12 cellular contexts compared by ENCODE assay signal in genomic region chr4:3868146-3868840, GRCh38.
DNase-seq lines count a peak whose midpoint lies in the region; ATAC-seq and TF ChIP-seq lines count a peak whose summit lies in the region.
"Had no signal": no experiment of that assay in that cellular context is flagged by ENCODE, and none has a peak within 500 bp of the region (broad histone marks: within the 10 kb centered on the region; RNA-seq: fewer than 3 reads in every experiment).

No MANE protein-coding gene starts in this region.

- H3K9me3 ChIP-seq in heart right ventricle, result no peaks in the 10 kb centered on the region
- no peaks in the 10 kb centered on the region for H3K9me3 ChIP-seq in Peyer's patch
- H3K9me3 ChIP-seq: thyroid gland had no signal

- TF ChIP-seq CTCF in heart right ventricle (IDR thresholded peaks at IDR 0.05) (no peak), Peyer's patch (IDR thresholded peaks at IDR 0.05) (no peak), fibroblast of mammary gland (conservative IDR thresholded peaks at IDR 0.05; ENCODE audit: control insufficient read depth, insufficient read depth, low read depth, low read length) (no peak)

- TF ChIP-seq POLR2A in Peyer's patch (IDR thresholded peaks at IDR 0.05), result no peak

- DNase-seq in cardiac septum (ENCODE audit: low spot score) (peak; percentile 2), heart right ventricle (no peak), Peyer's patch (peak in 2 of 3 donors; percentile 37), fibroblast of mammary gland (ENCODE audit: low read depth) (peak; percentile 27), NCI-H2029 (lab: John Stamatoyannopoulos, UW) (no peak), NCI-H510A treated with DMSO at 0.1 percent for 48 hours (lab: John Stamatoyannopoulos, UW) (no peak)
- DNase-seq: activated T-cell treated with anti-CD3 and anti-CD28 coated beads, Interleukin-2, amount 50 U/mL, for 4 hours; naive thymus-derived CD8-positive, alpha-beta T cell; Right ventricle myocardium superior; thyroid gland had no signal

- WGBS in heart right ventricle, 2 donors, result 72 to 76% methylated on average over 18 of the region's 18 CpGs

- H3K4me1 ChIP-seq in heart right ventricle (peaks cover 0 to 9% (median 0%) of the 10 kb centered on the region in 9 donors), Peyer's patch (peaks cover 0 to 6% (median 0%) of the 10 kb centered on the region in 4 donors)

- H3K4me3 ChIP-seq in heart right ventricle (no peak overlapping the region), Peyer's patch (no peak overlapping the region), fibroblast of mammary gland (ENCODE audit: control insufficient read depth, low read depth, low read length) (no peak overlapping the region)
- H3K4me3 ChIP-seq: thyroid gland had no signal

- H3K27me3 ChIP-seq in heart right ventricle, result peaks cover 0 to 76% (median 59%) of the 10 kb centered on the region in 7 donors
- peaks cover 0 to 4% of the 10 kb centered on the region in 2 donors for H3K27me3 ChIP-seq in Peyer's patch
- H3K27me3 ChIP-seq: thyroid gland had no signal

- H3K36me3 ChIP-seq in heart right ventricle, result no peaks in the 10 kb centered on the region
- no peaks in the 10 kb centered on the region for H3K36me3 ChIP-seq in Peyer's patch
- H3K36me3 ChIP-seq: thyroid gland had no signal

- intact Hi-C loops in cardiac septum (cut with DNase I), result no loop called here
- intact Hi-C loops in heart right ventricle (cut with DNase I), result loop anchor here in 1 of 10 donors (5.0 kb wide), 1 partner anchor 96 kb away; no protein-coding TSS in a partner anchor

- no peak overlapping the region for H3K27ac ChIP-seq in heart right ventricle
- H3K27ac ChIP-seq in Peyer's patch, result no peak overlapping the region
- H3K27ac ChIP-seq: thyroid gland had no signal

- ATAC-seq in heart right ventricle (no peak), esophagus mucosa (no peak), GM18907 (IDR thresholded peaks at IDR 0.05; ENCODE audit: unreplicated experiment) (no peak)
- ATAC-seq: activated T-cell treated with anti-CD3 and anti-CD28 coated beads, Interleukin-2, amount 50 U/mL, for 4 hours; naive thymus-derived CD8-positive, alpha-beta T cell had no signal

Comparison
In these comparisons a context has a peak if more than half of its experiments do, and no peak if none do; other contexts are left out.
1. DNase-seq: peak in cardiac septum (single experiment), Peyer's patch (2 of 3) and fibroblast of mammary gland (single experiment); none in heart right ventricle (0 of 2), NCI-H2029 (single experiment) and NCI-H510A treated with DMSO at 0.1 percent for 48 hours (single experiment).